10 cellular contexts compared by ENCODE assay signal in genomic region chr11:914204-914603, GRCh38.
"Had no signal": no experiment of that assay in that cellular context is flagged by ENCODE, and none has a peak within 500 bp of the region (broad histone marks: within the 10 kb centered on the region; RNA-seq: fewer than 3 reads in every experiment).

No MANE protein-coding gene starts in this region.

- H3K4me3 Mint-ChIP-seq: activated CD4-positive, alpha-beta T cell treated with anti-CD3 and anti-CD28 coated beads, Interleukin-2, amount 10 ng/mL, durations not matched to agents 24 days and 14 days; activated naive CD4-positive, alpha-beta T cell treated with anti-CD3 and anti-CD28 coated beads for 36 hours; activated T-helper 17 cell treated with anti-CD3 and anti-CD28 coated beads, Interleukin-2, amount 50 U/mL, for 72 hours; effector memory CD8-positive, alpha-beta T cell; memory B cell; nephron; stimulated activated memory B cell treated with anti-CD40 and anti-IgM and Interleukin-4, amounts not matched to agents 10 μg/mL and 1 μg/mL and 100 μg/mL, for 72 hours had no signal

- H3K27ac Mint-ChIP-seq: activated CD4-positive, alpha-beta T cell treated with anti-CD3 and anti-CD28 coated beads, Interleukin-2, amount 10 ng/mL, durations not matched to agents 24 days and 14 days; activated naive CD4-positive, alpha-beta T cell treated with anti-CD3 and anti-CD28 coated beads for 36 hours; activated T-helper 17 cell treated with anti-CD3 and anti-CD28 coated beads, Interleukin-2, amount 50 U/mL, for 72 hours; effector memory CD8-positive, alpha-beta T cell; memory B cell; nephron; stimulated activated memory B cell treated with anti-CD40 and anti-IgM and Interleukin-4, amounts not matched to agents 10 μg/mL and 1 μg/mL and 100 μg/mL, for 72 hours had no signal

- DNase-seq: activated CD4-positive, alpha-beta T cell treated with anti-CD3 and anti-CD28 coated beads, Interleukin-2, amount 10 ng/mL, durations not matched to agents 24 days and 14 days; activated CD8-positive, alpha-beta memory T cell treated with anti-CD3 and anti-CD28 coated beads for 24 hours; activated naive CD4-positive, alpha-beta T cell treated with anti-CD3 and anti-CD28 coated beads for 36 hours; cortex of kidney; effector memory CD8-positive, alpha-beta T cell; small intestine had no signal

- H3K36me3 Mint-ChIP-seq: memory B cell; stimulated activated memory B cell treated with anti-CD40 and anti-IgM and Interleukin-4, amounts not matched to agents 10 μg/mL and 1 μg/mL and 100 μg/mL, for 72 hours had no signal

- H3K9me3 Mint-ChIP-seq: activated CD4-positive, alpha-beta T cell treated with anti-CD3 and anti-CD28 coated beads, Interleukin-2, amount 10 ng/mL, durations not matched to agents 24 days and 14 days; activated naive CD4-positive, alpha-beta T cell treated with anti-CD3 and anti-CD28 coated beads for 36 hours; activated T-helper 17 cell treated with anti-CD3 and anti-CD28 coated beads, Interleukin-2, amount 50 U/mL, for 72 hours; effector memory CD8-positive, alpha-beta T cell; memory B cell; nephron; stimulated activated memory B cell treated with anti-CD40 and anti-IgM and Interleukin-4, amounts not matched to agents 10 μg/mL and 1 μg/mL and 100 μg/mL, for 72 hours had no signal

- H3K27me3 Mint-ChIP-seq: activated CD4-positive, alpha-beta T cell treated with anti-CD3 and anti-CD28 coated beads, Interleukin-2, amount 10 ng/mL, durations not matched to agents 24 days and 14 days; activated T-helper 17 cell treated with anti-CD3 and anti-CD28 coated beads, Interleukin-2, amount 50 U/mL, for 72 hours; effector memory CD8-positive, alpha-beta T cell; memory B cell; stimulated activated memory B cell treated with anti-CD40 and anti-IgM and Interleukin-4, amounts not matched to agents 10 μg/mL and 1 μg/mL and 100 μg/mL, for 72 hours had no signal
